ENCODE assay signal across 28 cellular contexts in the genomic region with DNA sequence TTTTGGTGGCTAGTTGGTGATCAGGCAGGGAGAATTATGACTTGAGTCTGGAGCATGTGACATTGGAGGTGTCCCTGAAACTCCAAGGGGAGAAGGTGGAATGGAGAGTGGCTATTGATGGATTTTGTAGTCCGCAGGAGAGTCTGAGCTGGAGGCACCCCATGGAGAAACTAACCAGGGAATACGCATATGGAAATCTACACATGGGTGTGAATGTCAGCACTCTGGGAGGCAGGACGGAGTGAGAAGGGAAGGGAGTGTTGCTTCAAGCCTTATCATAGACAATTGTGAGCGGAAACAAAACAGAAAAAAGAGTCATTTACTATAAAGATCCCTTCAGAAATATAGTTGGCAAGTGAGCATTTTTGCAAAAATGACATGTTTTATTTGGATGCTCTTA. TPM values are rescaled to one million over a fixed set of nuclear protein-coding genes. Genes with fewer than 3 reads are reported as not detected.
DNase-seq lines count a peak whose midpoint lies in the region; ATAC-seq and TF ChIP-seq lines count a peak whose summit lies in the region.
"Had no signal": no experiment of that assay in that cellular context is flagged by ENCODE, and none has a peak within 500 bp of the region (broad histone marks: within the 10 kb centered on the region; RNA-seq: fewer than 3 reads in every experiment).

No MANE protein-coding gene starts in this region.

- no peak for TF ChIP-seq POLR2A in uterus (IDR thresholded peaks at IDR 0.05)

- no peak for TF ChIP-seq CTCF in endodermal cell (conservative IDR thresholded peaks at IDR 0.05)
- no peak for TF ChIP-seq CTCF in nephron progenitor cell (IDR thresholded peaks at IDR 0.05)
- TF ChIP-seq CTCF in uterus (IDR thresholded peaks at IDR 0.05): no peak

- H3K36me3 ChIP-seq in GM23248 (ENCODE audit: low read depth) (no peaks in the 10 kb centered on the region), HUES48 (ENCODE audit: control insufficient read depth, insufficient read depth, low read length) (no peaks in the 10 kb centered on the region), endodermal cell (ENCODE audit: control insufficient read depth, insufficient read depth, low read length) (no peaks in the 10 kb centered on the region), uterus (no peaks in the 10 kb centered on the region)
- H3K36me3 ChIP-seq: BLaER1 treated with 17β-estradiol and CSF1 and Interleukin-3, amounts not matched to agents 10 nM and 100 nM had no signal

- H3K27me3 ChIP-seq in GM23248 (replicated peaks; ENCODE audit: insufficient read depth) (no peaks in the 10 kb centered on the region), HUES48 (ENCODE audit: control insufficient read depth, insufficient read depth, low read length) (no peaks in the 10 kb centered on the region), endodermal cell (ENCODE audit: control insufficient read depth, insufficient read depth, low read length, poor library complexity, severe bottlenecking) (no peaks in the 10 kb centered on the region), uterus (no peaks in the 10 kb centered on the region)
- H3K27me3 ChIP-seq: BLaER1 treated with 17β-estradiol and CSF1 and Interleukin-3, amounts not matched to agents 10 nM and 100 nM had no signal

- 60 to 63% methylated on average over 4 of the region's 4 CpGs for WGBS in GM23248 (ENCODE audit: low coverage in 1 of 2, low lambda C conversion rate in 2 of 2, missing lambda C conversion rate in 2 of 2), 2 experiments
- WGBS in endodermal cell (ENCODE audit: insufficient coverage in 1 of 2, insufficient read length in 1 of 2), 2 experiments: 33 to 38% methylated on average over 2 to 4 of the region's 4 CpGs

- no peaks in the 10 kb centered on the region for H3K79me2 ChIP-seq in GM23248 (ENCODE audit: insufficient read depth)

- H3K9me3 Mint-ChIP-seq in endodermal cell (no peaks in the 10 kb centered on the region), nephron progenitor cell (peaks cover 4% of the 10 kb centered on the region)
- no peaks in the 10 kb centered on the region for H3K9me3 Mint-ChIP-seq in effector memory CD8-positive, alpha-beta T cell
- H3K9me3 Mint-ChIP-seq: CD4-positive, alpha-beta T cell had no signal

- H3K27me3 Mint-ChIP-seq in endodermal cell (ENCODE audit: insufficient read depth) (peaks cover 3% of the 10 kb centered on the region), nephron progenitor cell (ENCODE audit: low read depth, poor library complexity) (peaks cover 3% of the 10 kb centered on the region)
- peaks cover 50 to 56% of the 10 kb centered on the region in 2 donors for H3K27me3 Mint-ChIP-seq in effector memory CD8-positive, alpha-beta T cell

- H3K4me1 ChIP-seq in GM23248 (ENCODE audit: insufficient read depth): no peaks in the 10 kb centered on the region
- peaks cover 14% of the 10 kb centered on the region for H3K4me1 ChIP-seq in HUES48 (ENCODE audit: control insufficient read depth, insufficient read depth, low read length)
- H3K4me1 ChIP-seq in endodermal cell (ENCODE audit: control insufficient read depth, insufficient read depth, low read length): peaks cover 4% of the 10 kb centered on the region
- no peaks in the 10 kb centered on the region for H3K4me1 ChIP-seq in uterus
- H3K4me1 ChIP-seq: A549 had no signal

- DNase-seq in GM23248 (no peak), endodermal cell (peak; percentile 75), nephron progenitor cell (no peak), uterus (no peak)
- DNase-seq in activated effector memory CD4-positive, alpha-beta T cell treated with Interleukin-2 at 50 U/mL for 16 hours: no peak
- no peak for DNase-seq in effector memory CD8-positive, alpha-beta T cell
- DNase-seq: AML-193; CD4-positive, alpha-beta T cell; COR-L47; DMS53; Kasumi-1; NCI-H1092 treated with DMSO at 0.1 percent for 48 hours; NCI-H1436; NCI-H187; NCI-H2171 treated with DMSO at 0.1 percent for 48 hours; NCI-H524 treated with DMSO at 0.1 percent for 48 hours; NCI-H774; RPMI8226; SHP77 had no signal

- no peaks in the 10 kb centered on the region for H3K9me2 ChIP-seq in GM23248 (ENCODE audit: insufficient read depth)

- intact Hi-C loops in uterus (cut with DNase I; ENCODE audit: low total_unique reads): no loop called here

- no peak for ATAC-seq in GM18867 (IDR thresholded peaks at IDR 0.05; ENCODE audit: unreplicated experiment)
- no peak for ATAC-seq in effector memory CD8-positive, alpha-beta T cell (replicated peaks)
- ATAC-seq: A549 had no signal

- peaks cover 17% of the 10 kb centered on the region for H3K4me1 Mint-ChIP-seq in endodermal cell
- H3K4me1 Mint-ChIP-seq in nephron progenitor cell: peaks cover 8% of the 10 kb centered on the region
- no peaks in the 10 kb centered on the region for H3K4me1 Mint-ChIP-seq in effector memory CD8-positive, alpha-beta T cell (ENCODE audit: low read depth in 2 of 2)

- H4K20me1 ChIP-seq in GM23248 (ENCODE audit: insufficient read depth): no peaks in the 10 kb centered on the region
- H4K20me1 ChIP-seq: BLaER1 treated with 17β-estradiol and CSF1 and Interleukin-3, amounts not matched to agents 10 nM and 100 nM had no signal

- H3K9me3 ChIP-seq in GM23248 (ENCODE audit: low read depth) (no peaks in the 10 kb centered on the region), HUES48 (ENCODE audit: control insufficient read depth, insufficient read depth, low read length) (no peaks in the 10 kb centered on the region), endodermal cell (ENCODE audit: control insufficient read depth, low read length) (no peaks in the 10 kb centered on the region), uterus (no peaks in the 10 kb centered on the region)
- H3K9me3 ChIP-seq: A549 had no signal

- H3K27ac Mint-ChIP-seq in endodermal cell (no peak overlapping the region), nephron progenitor cell (peak overlapping the region; percentile 44)
- no peak overlapping the region for H3K27ac Mint-ChIP-seq in effector memory CD8-positive, alpha-beta T cell
- H3K27ac Mint-ChIP-seq: CD4-positive, alpha-beta T cell had no signal

- no peaks in the 10 kb centered on the region for H3F3A ChIP-seq in GM23248 (ENCODE audit: insufficient read depth)

- H3K27ac ChIP-seq in GM23248 (no peak overlapping the region), HUES48 (ENCODE audit: low read depth, low read length) (peak overlapping the region; percentile 29), endodermal cell (ENCODE audit: low read depth, low read length) (no peak overlapping the region), uterus (no peak overlapping the region)
- H3K27ac ChIP-seq: A549 had no signal

- H3K4me3 Mint-ChIP-seq in endodermal cell (no peak overlapping the region), nephron progenitor cell (no peak overlapping the region)
- H3K4me3 Mint-ChIP-seq in effector memory CD8-positive, alpha-beta T cell: no peak overlapping the region
- H3K4me3 Mint-ChIP-seq: CD4-positive, alpha-beta T cell had no signal

- H3K9ac ChIP-seq in GM23248 (no peak overlapping the region), HUES48 (ENCODE audit: low read depth, low read length) (no peak overlapping the region), endodermal cell (ENCODE audit: extremely low read depth, low read length, poor library complexity, severe bottlenecking) (no peak overlapping the region)
- H3K9ac ChIP-seq: BLaER1 treated with 17β-estradiol and CSF1 and Interleukin-3, amounts not matched to agents 10 nM and 100 nM had no signal

- H3K4me3 ChIP-seq in GM23248 (no peak overlapping the region), HUES48 (ENCODE audit: low read depth, low read length) (no peak overlapping the region), endodermal cell (ENCODE audit: low read length) (no peak overlapping the region), uterus (no peak overlapping the region)
- H3K4me3 ChIP-seq: A549; BLaER1 treated with 17β-estradiol and CSF1 and Interleukin-3, amounts not matched to agents 10 nM and 100 nM; K562 had no signal

- H3K4me2 ChIP-seq in GM23248 (ENCODE audit: unreplicated experiment): no peak overlapping the region
- H3K4me2 ChIP-seq: A549; BLaER1 treated with 17β-estradiol and CSF1 and Interleukin-3, amounts not matched to agents 10 nM and 100 nM had no signal

- H3K36me3 Mint-ChIP-seq in endodermal cell (ENCODE audit: low read depth) (no peaks in the 10 kb centered on the region), nephron progenitor cell (ENCODE audit: low read depth) (no peaks in the 10 kb centered on the region)
- no peaks in the 10 kb centered on the region for H3K36me3 Mint-ChIP-seq in effector memory CD8-positive, alpha-beta T cell (ENCODE audit: insufficient read depth)

- in situ Hi-C loops in GM23248 (cut with MboI): no loop called here

- H2AFZ ChIP-seq in GM23248: peak overlapping the region; percentile 55

RNA-seq across cellular contexts. Expression of a gene that starts 0.7 kb away (rescaled TPM):
- not detected in 2 replicates for total RNA-seq in GM23248 (2014; rRNA removed; shearing (Covaris generic))
- not detected in 2 replicates for polyA plus RNA-seq in GM23248 (2016; fragmentation: Nextera tagmentation; extraction: Ambion mirVana)
- total RNA-seq in endodermal cell: not detected
- not detected for polyA plus RNA-seq in endodermal cell (2013, experiment 1 of 2)
- polyA plus RNA-seq in endodermal cell (2013, experiment 2 of 2): not detected
- not detected for total RNA-seq in uterus
- total RNA-seq: CD4-positive, alpha-beta T cell; Daoy; G401; HT1080; K562; M059J had no signal
- polyA plus RNA-seq: A549 had no signal

RNA-seq across cellular contexts. Expression of a gene that starts 2.0 kb away (rescaled TPM):
- not detected in 2 replicates for total RNA-seq in GM23248 (2014; rRNA removed; shearing (Covaris generic))
- not detected in 2 replicates for polyA plus RNA-seq in GM23248 (2016; fragmentation: Nextera tagmentation; extraction: Ambion mirVana)
- total RNA-seq in endodermal cell (not detected), uterus (not detected)
- polyA plus RNA-seq in endodermal cell (2013, experiment 1 of 2): not detected
- not detected for polyA plus RNA-seq in endodermal cell (2013, experiment 2 of 2)
- total RNA-seq: CD4-positive, alpha-beta T cell; Daoy; G401; HT1080; K562; M059J had no signal
- polyA plus RNA-seq: A549, K562 had no signal

RNA-seq across cellular contexts. Expression of a gene that starts 17.9 kb away (rescaled TPM):
- total RNA-seq in GM23248 (2014; rRNA removed; shearing (Covaris generic)): not detected in 2 replicates
- polyA plus RNA-seq in GM23248 (2016; fragmentation: Nextera tagmentation; extraction: Ambion mirVana): not detected in 2 replicates
- total RNA-seq in endodermal cell (not detected), uterus (not detected)
- polyA plus RNA-seq in endodermal cell (2013, experiment 1 of 2): not detected
- polyA plus RNA-seq in endodermal cell (2013, experiment 2 of 2): not detected
- total RNA-seq: CD4-positive, alpha-beta T cell; Daoy; G401; HT1080; K562; M059J had no signal
- polyA plus RNA-seq: A549, K562 had no signal

RNA-seq across cellular contexts. Expression of a gene that starts 50.0 kb away (rescaled TPM):
- total RNA-seq in GM23248 (2014; rRNA removed; shearing (Covaris generic)): not detected in 2 replicates
- polyA plus RNA-seq in GM23248 (2016; fragmentation: Nextera tagmentation; extraction: Ambion mirVana): not detected in 2 replicates
- total RNA-seq in endodermal cell: not detected
- not detected for polyA plus RNA-seq in endodermal cell (2013, experiment 1 of 2)
- not detected for polyA plus RNA-seq in endodermal cell (2013, experiment 2 of 2)
- total RNA-seq in uterus: not detected
- total RNA-seq: CD4-positive, alpha-beta T cell; Daoy; G401; HT1080; K562; M059J had no signal
- polyA plus RNA-seq: A549, K562 had no signal
